26 cellular contexts compared by ENCODE assay signal in the genomic region with DNA sequence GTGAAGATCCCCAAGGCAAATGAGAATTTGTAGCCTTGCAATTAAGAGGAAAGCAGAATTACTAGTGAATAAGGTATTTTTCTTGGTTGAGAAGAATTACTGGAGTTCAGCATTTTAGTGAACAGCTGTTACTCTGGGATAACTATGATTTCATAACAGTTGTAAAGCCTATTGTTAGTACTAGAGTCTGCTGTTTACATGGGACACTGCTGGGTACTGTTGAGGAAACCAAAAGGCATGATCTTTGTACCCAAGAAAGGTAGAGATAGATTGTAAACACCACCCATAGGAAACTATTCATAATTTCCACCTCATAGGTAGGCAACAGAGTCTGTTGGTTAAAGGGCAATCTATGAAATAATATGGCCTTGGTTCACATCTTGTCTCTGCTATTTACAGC.
DNase-seq lines count a peak whose midpoint lies in the region; ATAC-seq, FAIRE-seq and TF ChIP-seq lines count a peak whose summit lies in the region.
"Had no signal": no experiment of that assay in that cellular context is flagged by ENCODE, and none has a peak within 500 bp of the region (broad histone marks: within the 10 kb centered on the region; RNA-seq: fewer than 3 reads in every experiment).

No MANE protein-coding gene starts in this region.

- H2AFZ ChIP-seq in HepG2 (ENCODE audit: low read length) (no peak overlapping the region), neural progenitor cell (replicated peaks) (no peak overlapping the region)
- H2AFZ ChIP-seq: GM23338, PC-9 had no signal

- H3K4me3 ChIP-seq in HepG2 (replicated peaks in 1 of 3; ENCODE audit: insufficient read depth in 1 of 3, low read depth in 2 of 3, low read length in 3 of 3) (no peak overlapping the region), right lobe of liver (no peak overlapping the region), neural progenitor cell (no peak overlapping the region)
- H3K4me3 ChIP-seq: BLaER1 treated with 17β-estradiol and CSF1 and Interleukin-3, amounts not matched to agents 10 nM and 100 nM; GM12878; GM23338; PC-9 had no signal

- H3K27me3 Mint-ChIP-seq in neural progenitor cell (ENCODE audit: insufficient read depth, low read depth): no peaks in the 10 kb centered on the region
- H3K27me3 Mint-ChIP-seq: CD4-positive, alpha-beta T cell had no signal

- H3K36me3 ChIP-seq in HepG2 (replicated peaks in 1 of 2; ENCODE audit: control insufficient read depth in 1 of 2, insufficient read depth in 2 of 2, low read length in 2 of 2): no peaks in the 10 kb centered on the region
- no peaks in the 10 kb centered on the region for H3K36me3 ChIP-seq in right lobe of liver
- H3K36me3 ChIP-seq in neural progenitor cell: no peaks in the 10 kb centered on the region

- peaks cover 14% of the 10 kb centered on the region for H3K4me1 Mint-ChIP-seq in neural progenitor cell

- H3K27ac ChIP-seq in HepG2 (ENCODE audit: extremely low read length, insufficient read depth, low read length): no peak overlapping the region
- H3K27ac ChIP-seq in right lobe of liver: no peak overlapping the region
- no peak overlapping the region for H3K27ac ChIP-seq in neural progenitor cell
- H3K27ac ChIP-seq: BLaER1 treated with 17β-estradiol and CSF1 and Interleukin-3, amounts not matched to agents 10 nM and 100 nM; PC-9 had no signal

- H3K9me3 ChIP-seq in HepG2 (ENCODE audit: low read length) (peaks cover 11% of the 10 kb centered on the region; the same call in 1 of the 2 replicates), right lobe of liver (no peaks in the 10 kb centered on the region), neural progenitor cell (ENCODE audit: low read depth) (no peaks in the 10 kb centered on the region)

- in situ Hi-C loops in HepG2 (cut with HindIII; ENCODE audit: extremely low pct_ligation_motif_present, low pct_unique_long_range_greater_than_20kb): no loop called here
- in situ Hi-C loops in ACHN (cut with HindIII; ENCODE audit: low pct_ligation_motif_present, low pct_unique_long_range_greater_than_20kb, low sequenced_read_pairs): no loop called here

- H4K20me1 ChIP-seq in HepG2 (ENCODE audit: insufficient read depth, low read length) (no peaks in the 10 kb centered on the region), neural progenitor cell (ENCODE audit: low read depth) (no peaks in the 10 kb centered on the region)

- H3K27me3 ChIP-seq in HepG2 (ENCODE audit: control insufficient read depth in 1 of 2, insufficient read depth in 2 of 2, low read length in 2 of 2) (no peaks in the 10 kb centered on the region), right lobe of liver (no peaks in the 10 kb centered on the region), neural progenitor cell (no peaks in the 10 kb centered on the region)
- H3K27me3 ChIP-seq: BLaER1 treated with 17β-estradiol and CSF1 and Interleukin-3, amounts not matched to agents 10 nM and 100 nM had no signal

- H3K4me3 Mint-ChIP-seq in neural progenitor cell: no peak overlapping the region
- H3K4me3 Mint-ChIP-seq: CD4-positive, alpha-beta T cell; GM23338; H9 had no signal

- H3K79me2 ChIP-seq in HepG2 (ENCODE audit: insufficient read depth, low read length) (no peaks in the 10 kb centered on the region), neural progenitor cell (ENCODE audit: low read depth) (no peaks in the 10 kb centered on the region)

- TF ChIP-seq RAD21 in HepG2 (CRISPR knock-in tag; IDR thresholded peaks at IDR 0.05): no peak

- no peak overlapping the region for H3K4me2 ChIP-seq in HepG2 (ENCODE audit: low read depth, low read length)
- H3K4me2 ChIP-seq in neural progenitor cell: no peak overlapping the region
- H3K4me2 ChIP-seq: BLaER1 treated with 17β-estradiol and CSF1 and Interleukin-3, amounts not matched to agents 10 nM and 100 nM; GM23338; PC-9 had no signal

- FAIRE-seq in HepG2 (lab: Jason Lieb, UNC): no peak
- FAIRE-seq: A204.1, GM12878 had no signal

- H3K36me3 Mint-ChIP-seq in neural progenitor cell: peaks cover 5% of the 10 kb centered on the region

- CTCF ChIA-PET in HepG2 (lab: Yijun Ruan, JAX; ENCODE audit: low intra/inter-chr PET ratio, low total read pairs): no interaction called here

- H3F3A ChIP-seq in neural progenitor cell (ENCODE audit: low read depth): no peaks in the 10 kb centered on the region

- BruUV-seq in HepG2 (replicated peaks; lab: Mats Ljungman, UMichigan): no TSS peak

- H3K9ac ChIP-seq in HepG2 (ENCODE audit: insufficient read depth, low read depth, low read length) (no peak overlapping the region), neural progenitor cell (no peak overlapping the region)
- H3K9ac ChIP-seq: BLaER1 treated with 17β-estradiol and CSF1 and Interleukin-3, amounts not matched to agents 10 nM and 100 nM had no signal

- no peak overlapping the region for H3K27ac Mint-ChIP-seq in neural progenitor cell
- H3K27ac Mint-ChIP-seq: CD4-positive, alpha-beta T cell; GM23338; H9 had no signal

- peak; percentile 90 for ATAC-seq in HepG2
- ATAC-seq in right lobe of liver: no peak
- ATAC-seq: GM12878, GM23338 had no signal

- peak; percentile 80 for DNase-seq in HepG2 (ENCODE audit: low spot score)
- no peak for DNase-seq in right lobe of liver
- peak; percentile 11 for DNase-seq in inferior parietal cortex (ENCODE audit: extremely low spot score)
- DNase-seq in myocyte (ENCODE audit: low read depth): peak; percentile 16
- no peak for DNase-seq in ACHN
- no peak for DNase-seq in neural progenitor cell (ENCODE audit: low spot score)
- DNase-seq in MV-4-11 (lab: John Stamatoyannopoulos, UW): no peak
- DNase-seq: AML-193; CD4-positive, alpha-beta T cell; EL; GDM1; H9; KBM-7; MM.1S; NCI-H1048; NCI-H1417; NCI-H1694; NCI-H2029 treated with DMSO at 0.1 percent for 48 hours; NCI-H446 treated with DMSO at 0.1 percent for 48 hours; NCI-H526; PC-9; SHP77 had no signal

- peaks cover 3% of the 10 kb centered on the region for H3K9me3 Mint-ChIP-seq in neural progenitor cell
- H3K9me3 Mint-ChIP-seq: GM23338 had no signal

- H3K4me1 ChIP-seq in HepG2 (ENCODE audit: insufficient read depth, low read length) (peaks cover 22% of the 10 kb centered on the region), right lobe of liver (no peaks in the 10 kb centered on the region), neural progenitor cell (peaks cover 3% of the 10 kb centered on the region)

- TF ChIP-seq POLR2A in HepG2 (IDR thresholded peaks at IDR 0.05; ENCODE audit: insufficient read depth in 1 of 2, low read depth in 2 of 2, low read length in 2 of 2) (no peak), right lobe of liver (IDR thresholded peaks at IDR 0.05) (no peak)

- POLR2A ChIA-PET in HepG2 (lab: Yijun Ruan, JAX): no interaction called here

- TF ChIP-seq EP300 in HepG2 (IDR thresholded peaks at IDR 0.05; ENCODE audit: low read depth in 2 of 2, low read length in 2 of 2) (peak in 1 of 2 experiments; percentile 51; a peak in 1 of 4 replicates), HepG2 (CRISPR knock-in tag; IDR thresholded peaks at IDR 0.05; ENCODE audit: borderline replicate concordance) (no peak)

- TF ChIP-seq CTCF in HepG2 (CRISPR knock-in tag; IDR thresholded peaks at IDR 0.05): no peak
- no peak for TF ChIP-seq CTCF in right lobe of liver (IDR thresholded peaks at IDR 0.05)
- TF ChIP-seq CTCF in neural progenitor cell (IDR thresholded peaks at IDR 0.05): no peak

- intact Hi-C loops in HepG2 (cut with micrococcal nuclease; ENCODE audit: unreplicated experiment): loop anchor here (10.0 kb wide), 1 partner anchor 64 kb away; no protein-coding TSS in a partner anchor
- intact Hi-C loops in right lobe of liver (cut with DNase I): no loop called here

TF ChIP-seq in HepG2, 621 proteins besides CTCF, POLR2A, EP300 and RAD21 (continues in another document):
- TF ChIP-seq FOXA1 (IDR thresholded peaks at IDR 0.05) (0 out of 2 replicates have a peak, but pooled peaks have one; percentile 24), FOXA1 (CRISPR knock-in tag; IDR thresholded peaks at IDR 0.05) (peak; percentile 82), ZNF264 (CRISPR knock-in tag; IDR thresholded peaks at IDR 0.05) (0 out of 2 replicates have a peak, but pooled peaks have one; percentile 45), KDM6A (CRISPR knock-in tag; IDR thresholded peaks at IDR 0.05; ENCODE audit: low read depth) (peak; percentile 55; the same call in 1 of the 2 replicates), HNF4A (CRISPR knock-in tag; IDR thresholded peaks at IDR 0.05) (peak; percentile 89), ZNF589 (CRISPR knock-in tag; conservative IDR thresholded peaks at IDR 0.05) (no peak), HMG20A (CRISPR knock-in tag; IDR thresholded peaks at IDR 0.05; ENCODE audit: borderline replicate concordance) (peak; percentile 58; the same call in 1 of the 2 replicates), RARG (CRISPR knock-in tag; IDR thresholded peaks at IDR 0.05; ENCODE audit: low read depth) (no peak), NFRKB (IDR thresholded peaks at IDR 0.05) (no peak), CEBPG (CRISPR knock-in tag; IDR thresholded peaks at IDR 0.05) (0 out of 2 replicates have a peak, but pooled peaks have one; percentile 21), ZNF772 (CRISPR knock-in tag; IDR thresholded peaks at IDR 0.05) (no peak)
- TF ChIP-seq, protein P1, sequence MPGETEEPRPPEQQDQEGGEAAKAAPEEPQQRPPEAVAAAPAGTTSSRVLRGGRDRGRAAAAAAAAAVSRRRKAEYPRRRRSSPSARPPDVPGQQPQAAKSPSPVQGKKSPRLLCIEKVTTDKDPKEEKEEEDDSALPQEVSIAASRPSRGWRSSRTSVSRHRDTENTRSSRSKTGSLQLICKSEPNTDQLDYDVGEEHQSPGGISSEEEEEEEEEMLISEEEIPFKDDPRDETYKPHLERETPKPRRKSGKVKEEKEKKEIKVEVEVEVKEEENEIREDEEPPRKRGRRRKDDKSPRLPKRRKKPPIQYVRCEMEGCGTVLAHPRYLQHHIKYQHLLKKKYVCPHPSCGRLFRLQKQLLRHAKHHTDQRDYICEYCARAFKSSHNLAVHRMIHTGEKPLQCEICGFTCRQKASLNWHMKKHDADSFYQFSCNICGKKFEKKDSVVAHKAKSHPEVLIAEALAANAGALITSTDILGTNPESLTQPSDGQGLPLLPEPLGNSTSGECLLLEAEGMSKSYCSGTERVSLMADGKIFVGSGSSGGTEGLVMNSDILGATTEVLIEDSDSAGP (CRISPR knock-in tag; IDR thresholded peaks at IDR 0.05; ENCODE audit: borderline replicate concordance): no peak
- TF ChIP-seq, protein P2, sequence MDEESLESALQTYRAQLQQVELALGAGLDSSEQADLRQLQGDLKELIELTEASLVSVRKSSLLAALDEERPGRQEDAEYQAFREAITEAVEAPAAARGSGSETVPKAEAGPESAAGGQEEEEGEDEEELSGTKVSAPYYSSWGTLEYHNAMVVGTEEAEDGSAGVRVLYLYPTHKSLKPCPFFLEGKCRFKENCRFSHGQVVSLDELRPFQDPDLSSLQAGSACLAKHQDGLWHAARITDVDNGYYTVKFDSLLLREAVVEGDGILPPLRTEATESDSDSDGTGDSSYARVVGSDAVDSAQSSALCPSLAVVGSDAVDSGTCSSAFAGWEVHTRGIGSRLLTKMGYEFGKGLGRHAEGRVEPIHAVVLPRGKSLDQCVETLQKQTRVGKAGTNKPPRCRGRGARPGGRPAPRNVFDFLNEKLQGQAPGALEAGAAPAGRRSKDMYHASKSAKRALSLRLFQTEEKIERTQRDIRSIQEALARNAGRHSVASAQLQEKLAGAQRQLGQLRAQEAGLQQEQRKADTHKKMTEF (CRISPR knock-in tag; IDR thresholded peaks at IDR 0.05): peak; percentile 57; the same call in 1 of the 2 replicates

Comparison
In these comparisons a context has a peak if more than half of its experiments do, and no peak if none do; other contexts are left out.
1. DNase-seq: peak in HepG2 (single experiment), inferior parietal cortex (single experiment) and myocyte (single experiment); none in right lobe of liver (0 of 3), ACHN (single experiment), neural progenitor cell (single experiment) and MV-4-11 (single experiment).